ENCODE assay signal across 17 cellular contexts in the genomic region with DNA sequence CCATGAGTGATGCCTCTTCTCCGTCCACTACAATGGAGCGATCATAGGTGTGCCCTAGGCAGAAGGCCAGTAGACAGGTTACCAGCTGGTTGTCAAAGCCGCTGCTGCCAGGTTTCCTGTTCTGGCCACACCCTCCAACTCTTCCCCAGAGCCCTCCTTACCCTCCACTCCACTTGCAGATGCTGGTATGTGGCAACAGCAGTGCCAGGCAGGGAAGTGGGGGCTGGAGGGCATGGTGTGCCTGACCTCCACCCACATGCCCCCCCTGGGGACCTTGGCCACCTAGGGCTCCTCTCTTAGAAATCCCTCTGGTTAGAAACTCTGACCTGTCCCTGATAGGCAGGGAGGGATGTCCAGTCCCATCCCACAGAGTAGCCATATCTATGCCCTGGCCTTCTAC. TPM values are rescaled to one million over a fixed set of nuclear protein-coding genes. Genes with fewer than 3 reads are reported as not detected.
A peak's percentile ranks its signal among the peaks of the same experiment; 100 is the strongest.
DNase-seq lines count a peak whose midpoint lies in the region; ATAC-seq and TF ChIP-seq lines count a peak whose summit lies in the region.
"Had no signal": no experiment of that assay in that cellular context is flagged by ENCODE, and none has a peak within 500 bp of the region (broad histone marks: within the 10 kb centered on the region; RNA-seq: fewer than 3 reads in every experiment).

No MANE protein-coding gene starts in this region.

- H2BK5ac ChIP-seq in mesenchymal stem cell (ENCODE audit: low read depth, low read length, poor library complexity, severe bottlenecking), result no peak overlapping the region

- H4K8ac ChIP-seq in mesenchymal stem cell (ENCODE audit: low read length), result no peak overlapping the region

- H3K4me2 ChIP-seq in mesenchymal stem cell (ENCODE audit: low read length, poor library complexity, severe bottlenecking), result no peak overlapping the region

- H3K27me3 ChIP-seq in mesenchymal stem cell (ENCODE audit: control insufficient read depth in 1 of 2, insufficient read depth in 1 of 2, low read length in 2 of 2), result peaks cover 8 to 42% of the 10 kb centered on the region in 2 experiments

- H3K9me3 Mint-ChIP-seq in T-helper 2 cell treated with Interferon-gamma antibody and Interleukin-4, amounts not matched to agents 5 μg/mL and 100 μg/mL, for 36 hours, result no peaks in the 10 kb centered on the region
- no peaks in the 10 kb centered on the region for H3K9me3 Mint-ChIP-seq in activated CD4-positive, alpha-beta memory T cell treated with anti-CD3 and anti-CD28 coated beads, Interleukin-2, amount 10 ng/mL, durations not matched to agents 7 days and 5 days
- H3K9me3 Mint-ChIP-seq: activated naive CD8-positive, alpha-beta T cell treated with anti-CD3 and anti-CD28 coated beads, Interleukin-2, amount 50 U/mL, for 24 hours had no signal

- DNase-seq in Right ventricle myocardium superior (no peak), left cardiac atrium (no peak), coronary artery (ENCODE audit: low spot score) (no peak), mesenchymal stem cell (no peak)
- DNase-seq in T-helper 2 cell treated with Interferon-gamma antibody and Interleukin-4, amounts not matched to agents 5 μg/mL and 100 μg/mL, for 36 hours (ENCODE audit: low spot score), result no peak
- no peak for DNase-seq in activated naive CD4-positive, alpha-beta T cell (lab: John Stamatoyannopoulos, UW)
- DNase-seq in activated CD4-positive, alpha-beta memory T cell treated with anti-CD3 and anti-CD28 coated beads, Interleukin-2, amount 10 ng/mL, durations not matched to agents 7 days and 5 days, result no peak
- DNase-seq: activated naive CD8-positive, alpha-beta T cell treated with anti-CD3 and anti-CD28 coated beads, Interleukin-2, amount 50 U/mL, for 24 hours; DND-41; foreskin melanocyte; GM23248; NCI-H510A; stimulated activated CD4-positive, alpha-beta T cell treated with anti-CD3 and anti-CD28 coated beads, Interleukin-15, amount 100 ng/mL, for 24 hours had no signal

- H3K4me3 Mint-ChIP-seq in T-helper 2 cell treated with Interferon-gamma antibody and Interleukin-4, amounts not matched to agents 5 μg/mL and 100 μg/mL, for 36 hours, result no peak overlapping the region
- H3K4me3 Mint-ChIP-seq in activated CD4-positive, alpha-beta memory T cell treated with anti-CD3 and anti-CD28 coated beads, Interleukin-2, amount 10 ng/mL, durations not matched to agents 7 days and 5 days, result no peak overlapping the region
- H3K4me3 Mint-ChIP-seq: activated naive CD8-positive, alpha-beta T cell treated with anti-CD3 and anti-CD28 coated beads, Interleukin-2, amount 50 U/mL, for 24 hours had no signal

- no peak for TF ChIP-seq CTCF in coronary artery (IDR thresholded peaks at IDR 0.05)

- no peaks in the 10 kb centered on the region for H3K9me3 ChIP-seq in mesenchymal stem cell (ENCODE audit: control insufficient read depth, low read length)

- H2BK120ac ChIP-seq in mesenchymal stem cell (ENCODE audit: low read depth, low read length), result no peak overlapping the region

- peaks cover 38% of the 10 kb centered on the region for H3K27me3 Mint-ChIP-seq in T-helper 2 cell treated with Interferon-gamma antibody and Interleukin-4, amounts not matched to agents 5 μg/mL and 100 μg/mL, for 36 hours (ENCODE audit: low read depth)
- H3K27me3 Mint-ChIP-seq in activated CD4-positive, alpha-beta memory T cell treated with anti-CD3 and anti-CD28 coated beads, Interleukin-2, amount 10 ng/mL, durations not matched to agents 7 days and 5 days, result peaks cover 50% of the 10 kb centered on the region

- peak overlapping the region in 1 of 2 experiments; percentile 45 for H2BK12ac ChIP-seq in mesenchymal stem cell (ENCODE audit: low read length in 2 of 2)

- H2BK15ac ChIP-seq in mesenchymal stem cell (ENCODE audit: low read depth, poor library complexity, severe bottlenecking), result no peak overlapping the region

- H3K4me3 ChIP-seq in coronary artery (peak overlapping the region; percentile 84), mesenchymal stem cell (ENCODE audit: insufficient read depth in 1 of 2, low read depth in 1 of 2, low read length in 2 of 2) (no peak overlapping the region), urinary bladder (ENCODE audit: low read depth, low read length) (peak overlapping the region; percentile 1)
- H3K4me3 ChIP-seq: GM23248 had no signal

- H3K27ac ChIP-seq in coronary artery (peak overlapping the region; percentile 90 to 98), mesenchymal stem cell (ENCODE audit: low read length, poor library complexity, severe bottlenecking) (no peak overlapping the region), urinary bladder (ENCODE audit: low read depth) (no peak overlapping the region)
- H3K27ac ChIP-seq: GM23248, RWPE1 had no signal

- H3K14ac ChIP-seq in mesenchymal stem cell (ENCODE audit: low read length in 2 of 2), result no peak overlapping the region

- H3K4me1 Mint-ChIP-seq in T-helper 2 cell treated with Interferon-gamma antibody and Interleukin-4, amounts not matched to agents 5 μg/mL and 100 μg/mL, for 36 hours (ENCODE audit: low read depth), result peaks cover 7% of the 10 kb centered on the region
- peaks cover 23% of the 10 kb centered on the region for H3K4me1 Mint-ChIP-seq in activated CD4-positive, alpha-beta memory T cell treated with anti-CD3 and anti-CD28 coated beads, Interleukin-2, amount 10 ng/mL, durations not matched to agents 7 days and 5 days

- H3K36me3 ChIP-seq in mesenchymal stem cell (ENCODE audit: control insufficient read depth in 1 of 2, insufficient read depth in 2 of 2, low read depth in 1 of 2, low read length in 2 of 2), result peaks cover 0 to 18% of the 10 kb centered on the region in 2 experiments
- no peaks in the 10 kb centered on the region for H3K36me3 ChIP-seq in urinary bladder (ENCODE audit: insufficient read depth)

- no peaks in the 10 kb centered on the region for H3K79me1 ChIP-seq in mesenchymal stem cell (replicated peaks; ENCODE audit: low read length, poor library complexity, severe bottlenecking)

- intact Hi-C loops in Right ventricle myocardium superior (cut with DNase I), result loop anchor here (2.0 kb wide), 1 partner anchor 17 kb away; no protein-coding TSS in a partner anchor
- intact Hi-C loops in left cardiac atrium (cut with DNase I), result no loop called here

- no peak overlapping the region for H3K18ac ChIP-seq in mesenchymal stem cell (ENCODE audit: low read depth in 1 of 2, low read length in 2 of 2)

- no peak overlapping the region for H3K27ac Mint-ChIP-seq in T-helper 2 cell treated with Interferon-gamma antibody and Interleukin-4, amounts not matched to agents 5 μg/mL and 100 μg/mL, for 36 hours
- H3K27ac Mint-ChIP-seq in activated CD4-positive, alpha-beta memory T cell treated with anti-CD3 and anti-CD28 coated beads, Interleukin-2, amount 10 ng/mL, durations not matched to agents 7 days and 5 days, result no peak overlapping the region
- H3K27ac Mint-ChIP-seq: activated naive CD8-positive, alpha-beta T cell treated with anti-CD3 and anti-CD28 coated beads, Interleukin-2, amount 50 U/mL, for 24 hours had no signal

- H3K4ac ChIP-seq in mesenchymal stem cell (ENCODE audit: low read depth in 1 of 2, low read length in 2 of 2), result no peak overlapping the region

- ATAC-seq in Right ventricle myocardium superior (ENCODE audit: poor library complexity) (peak; percentile 1), left cardiac atrium (no peak)
- ATAC-seq: activated naive CD8-positive, alpha-beta T cell treated with anti-CD3 and anti-CD28 coated beads, Interleukin-2, amount 50 U/mL, for 24 hours had no signal

- POLR2A ChIA-PET in activated CD4-positive, alpha-beta memory T cell treated with anti-CD3 and anti-CD28 coated beads, Interleukin-2, amount 10 ng/mL, durations not matched to agents 7 days and 5 days (lab: Charles Lee), result no interaction called here

- no peaks in the 10 kb centered on the region for H3K36me3 Mint-ChIP-seq in T-helper 2 cell treated with Interferon-gamma antibody and Interleukin-4, amounts not matched to agents 5 μg/mL and 100 μg/mL, for 36 hours (ENCODE audit: low read depth)
- H3K36me3 Mint-ChIP-seq in activated CD4-positive, alpha-beta memory T cell treated with anti-CD3 and anti-CD28 coated beads, Interleukin-2, amount 10 ng/mL, durations not matched to agents 7 days and 5 days (ENCODE audit: low read depth), result no peaks in the 10 kb centered on the region

- 82% methylated on average over 3 of the region's 3 CpGs for WGBS in mesenchymal stem cell
- 56% methylated on average over 3 of the region's 3 CpGs for whole genome bisulfite sequencing in urinary bladder

- H3K4me1 ChIP-seq in mesenchymal stem cell (ENCODE audit: control insufficient read depth, insufficient read depth, low read depth, low read length), result peaks cover 63% of the 10 kb centered on the region
- no peaks in the 10 kb centered on the region for H3K4me1 ChIP-seq in urinary bladder (ENCODE audit: insufficient read depth)

- H2AFZ ChIP-seq in mesenchymal stem cell (ENCODE audit: low read depth, low read length), result no peak overlapping the region
- H2AFZ ChIP-seq: GM23248 had no signal

- H3K23ac ChIP-seq in mesenchymal stem cell (ENCODE audit: low read length in 2 of 2), result no peak overlapping the region

- peak overlapping the region; percentile 30 for H2AK5ac ChIP-seq in mesenchymal stem cell (ENCODE audit: low read length, severe bottlenecking)

- H3K9ac ChIP-seq in mesenchymal stem cell (ENCODE audit: low read length), result no peak overlapping the region
- H3K9ac ChIP-seq: GM23248 had no signal

- no peak overlapping the region for H4K91ac ChIP-seq in mesenchymal stem cell (ENCODE audit: low read length)

- CTCF ChIA-PET in activated CD4-positive, alpha-beta memory T cell treated with anti-CD3 and anti-CD28 coated beads, Interleukin-2, amount 10 ng/mL, durations not matched to agents 7 days and 5 days (lab: Charles Lee), result no interaction called here

RNA-seq across cellular contexts. Expression of a gene that starts 1.5 kb away (rescaled TPM):
- total RNA-seq in Right ventricle myocardium superior (95.4 TPM), left cardiac atrium (100 to 1,000 TPM in 1 of 2 donors, 10 to 100 TPM in 1; 58.3 to 325 TPM), urinary bladder (7.0 TPM)
- polyA plus RNA-seq in mesenchymal stem cell (2013, experiment 1 of 2), result 6.9 TPM
- polyA plus RNA-seq in mesenchymal stem cell (2013, experiment 2 of 2), result 7.7 TPM
- 26.1 TPM for polyA plus RNA-seq in urinary bladder
- total RNA-seq in activated CD4-positive, alpha-beta memory T cell treated with anti-CD3 and anti-CD28 coated beads, Interleukin-2, amount 10 ng/mL, durations not matched to agents 7 days and 5 days, result 1 to 10 TPM; 1.0 to 1.3 TPM

RNA-seq across cellular contexts. Expression of a gene that starts 5.2 kb away (rescaled TPM):
- total RNA-seq in Right ventricle myocardium superior, result 0.13 TPM
- total RNA-seq in left cardiac atrium, result under 1 TPM; 0.39 to 0.47 TPM
- polyA plus RNA-seq in mesenchymal stem cell (2013, experiment 1 of 2), result not detected
- not detected for polyA plus RNA-seq in mesenchymal stem cell (2013, experiment 2 of 2)
- total RNA-seq in urinary bladder, result not detected
- polyA plus RNA-seq in urinary bladder, result not detected
- not detected for total RNA-seq in activated CD4-positive, alpha-beta memory T cell treated with anti-CD3 and anti-CD28 coated beads, Interleukin-2, amount 10 ng/mL, durations not matched to agents 7 days and 5 days
- total RNA-seq: GM23248, M059J, osteocyte had no signal
- polyA plus RNA-seq: GM23248 had no signal

RNA-seq across cellular contexts. Expression of a gene that starts 10.3 kb away (rescaled TPM):
- total RNA-seq in Right ventricle myocardium superior, result 103 TPM
- total RNA-seq in left cardiac atrium, result 100 to 1,000 TPM in 1 of 2 donors, 10 to 100 TPM in 1; 92.7 to 120 TPM
- polyA plus RNA-seq in mesenchymal stem cell (2013, experiment 1 of 2), result 110 TPM
- polyA plus RNA-seq in mesenchymal stem cell (2013, experiment 2 of 2), result 117 TPM
- total RNA-seq in urinary bladder, result 52.0 TPM
- polyA plus RNA-seq in urinary bladder, result 174 TPM
- 100 to 1,000 TPM; 116 to 121 TPM for total RNA-seq in activated CD4-positive, alpha-beta memory T cell treated with anti-CD3 and anti-CD28 coated beads, Interleukin-2, amount 10 ng/mL, durations not matched to agents 7 days and 5 days

RNA-seq across cellular contexts. Expression of a gene that starts 11.4 kb away (rescaled TPM):
- total RNA-seq in Right ventricle myocardium superior (114 TPM), left cardiac atrium (10 to 100 TPM; 27.6 to 48.0 TPM), urinary bladder (12.9 TPM)
- polyA plus RNA-seq in mesenchymal stem cell (2013, experiment 1 of 2), result 27.4 TPM
- 27.4 TPM for polyA plus RNA-seq in mesenchymal stem cell (2013, experiment 2 of 2)
- 32.5 TPM for polyA plus RNA-seq in urinary bladder
- 10 to 100 TPM; 32.9 to 33.5 TPM for total RNA-seq in activated CD4-positive, alpha-beta memory T cell treated with anti-CD3 and anti-CD28 coated beads, Interleukin-2, amount 10 ng/mL, durations not matched to agents 7 days and 5 days

RNA-seq across cellular contexts. Expression of a gene that starts 37.2 kb away (rescaled TPM):
- total RNA-seq in Right ventricle myocardium superior, result 2.0 TPM
- 1 to 10 TPM in 1 of 2 donors, under 1 TPM in 1; 0.63 to 1.4 TPM for total RNA-seq in left cardiac atrium
- 0.07 TPM for polyA plus RNA-seq in mesenchymal stem cell (2013, experiment 1 of 2)
- polyA plus RNA-seq in mesenchymal stem cell (2013, experiment 2 of 2), result 0.01 TPM
- total RNA-seq in urinary bladder, result not detected
- 0.19 TPM for polyA plus RNA-seq in urinary bladder
- total RNA-seq in activated CD4-positive, alpha-beta memory T cell treated with anti-CD3 and anti-CD28 coated beads, Interleukin-2, amount 10 ng/mL, durations not matched to agents 7 days and 5 days, result 1 to 10 TPM; 6.1 to 6.3 TPM
- total RNA-seq: GM23248 had no signal
- polyA plus RNA-seq: GM23248 had no signal

Comparison
In these comparisons a context has a peak if more than half of its experiments do, and no peak if none do; other contexts are left out.
1. H3K27ac ChIP-seq: peak in coronary artery (2 of 2); none in mesenchymal stem cell (single experiment) and urinary bladder (single experiment).
2. H3K4me3 ChIP-seq: peak in coronary artery (single experiment) and urinary bladder (single experiment); none in mesenchymal stem cell (0 of 2).